In genomic region chr1:117928881-117929339, GRCh38 we compare ENCODE assay signal across 1 cellular context.
A peak's percentile ranks its signal among the peaks of the same experiment; 100 is the strongest.
TF ChIP-seq lines count a peak whose summit lies in the region.

No MANE protein-coding gene starts in this region.

TF ChIP-seq in HepG2, 621 proteins besides CTCF, POLR2A, EP300 and RAD21 (continued from another document and continues in another):
- TF ChIP-seq CEBPZ (IDR thresholded peaks at IDR 0.05; ENCODE audit: low read length) (no peak), POGK (CRISPR knock-in tag; conservative IDR thresholded peaks at IDR 0.05) (no peak), ZNF207 (IDR thresholded peaks at IDR 0.05; ENCODE audit: borderline replicate concordance) (no peak), TSC22D2 (CRISPR knock-in tag; IDR thresholded peaks at IDR 0.05; ENCODE audit: borderline replicate concordance) (no peak), MBNL3 (CRISPR knock-in tag; conservative IDR thresholded peaks at IDR 0.05) (no peak), SRSF1 (optimal IDR thresholded peaks at IDR 0.05; ENCODE audit: low read depth, low read length) (no peak), PLRG1 (conservative IDR thresholded peaks at IDR 0.05) (no peak), ZNF788 (CRISPR knock-in tag; IDR thresholded peaks at IDR 0.05; ENCODE audit: borderline replicate concordance) (peak; percentile 84; the same call in 1 of the 2 replicates), NAIF1 (CRISPR knock-in tag; IDR thresholded peaks at IDR 0.05; ENCODE audit: borderline replicate concordance) (no peak), ZNF589 (CRISPR knock-in tag; conservative IDR thresholded peaks at IDR 0.05) (no peak), ZNF768 (CRISPR knock-in tag; IDR thresholded peaks at IDR 0.05) (no peak), ZNF792 (CRISPR knock-in tag; IDR thresholded peaks at IDR 0.05) (no peak; the same call in 1 of the 2 replicates), KLF15 (CRISPR knock-in tag; IDR thresholded peaks at IDR 0.05; ENCODE audit: borderline replicate concordance) (no peak), ZNF549 (CRISPR knock-in tag; IDR thresholded peaks at IDR 0.05) (no peak), ZNF101 (CRISPR knock-in tag; IDR thresholded peaks at IDR 0.05; ENCODE audit: borderline replicate concordance, low read depth) (0 out of 2 replicates have a peak, but pooled peaks have one; percentile 11), ZNF44 (CRISPR knock-in tag; IDR thresholded peaks at IDR 0.05) (no peak), ZNF280D (CRISPR knock-in tag; IDR thresholded peaks at IDR 0.05) (no peak), U2AF1 (optimal IDR thresholded peaks at IDR 0.05; ENCODE audit: low read depth, low read length) (no peak), ZNF282 (IDR thresholded peaks at IDR 0.05; ENCODE audit: partially characterized antibody) (no peak), PAX8 (CRISPR knock-in tag; IDR thresholded peaks at IDR 0.05; ENCODE audit: borderline replicate concordance) (0 out of 2 replicates have a peak, but pooled peaks have one; percentile 12), KDM5B (CRISPR knock-in tag; IDR thresholded peaks at IDR 0.05; ENCODE audit: borderline replicate concordance) (no peak; the same call in 1 of the 2 replicates), ZNF564 (CRISPR knock-in tag; IDR thresholded peaks at IDR 0.05) (0 out of 2 replicates have a peak, but pooled peaks have one; percentile 5), ZZZ3 (CRISPR knock-in tag; IDR thresholded peaks at IDR 0.05; ENCODE audit: borderline replicate concordance) (0 out of 2 replicates have a peak, but pooled peaks have one; percentile 4), SRSF9 (IDR thresholded peaks at IDR 0.05; ENCODE audit: borderline replicate concordance, insufficient read depth, low read depth, low read length, poor library complexity, severe bottlenecking) (no peak), SIX4 (CRISPR knock-in tag; IDR thresholded peaks at IDR 0.05) (no peak), RBM39 (IDR thresholded peaks at IDR 0.05; ENCODE audit: low read depth, low read length, poor library complexity, severe bottlenecking) (no peak), ZNF235 (CRISPR knock-in tag; IDR thresholded peaks at IDR 0.05; ENCODE audit: borderline replicate concordance) (no peak), SNAPC5 (CRISPR knock-in tag; IDR thresholded peaks at IDR 0.05; ENCODE audit: borderline replicate concordance) (no peak), ZNF275 (CRISPR knock-in tag; IDR thresholded peaks at IDR 0.05; ENCODE audit: borderline replicate concordance) (no peak), ZFAT (CRISPR knock-in tag; conservative IDR thresholded peaks at IDR 0.05) (no peak), ZNF777 (CRISPR knock-in tag; IDR thresholded peaks at IDR 0.05) (0 out of 2 replicates have a peak, but pooled peaks have one; percentile 17), FOXC1 (CRISPR knock-in tag; IDR thresholded peaks at IDR 0.05; ENCODE audit: borderline replicate concordance) (no peak), ATF7 (IDR thresholded peaks at IDR 0.05) (no peak), ATF7 (CRISPR knock-in tag; IDR thresholded peaks at IDR 0.05) (no peak), THYN1 (CRISPR knock-in tag; IDR thresholded peaks at IDR 0.05; ENCODE audit: borderline replicate concordance, low read depth) (no peak), YEATS2 (CRISPR knock-in tag; IDR thresholded peaks at IDR 0.05; ENCODE audit: borderline replicate concordance) (no peak), E2F5 (CRISPR knock-in tag; conservative IDR thresholded peaks at IDR 0.05) (no peak), KDM2A (CRISPR knock-in tag; IDR thresholded peaks at IDR 0.05; ENCODE audit: borderline replicate concordance, low read depth) (no peak), MAFK (conservative IDR thresholded peaks at IDR 0.05 in 1 of 2, IDR thresholded peaks at IDR 0.05 in 1 of 2; ENCODE audit: low read length in 2 of 2) (no peak), ZNF3 (CRISPR knock-in tag; IDR thresholded peaks at IDR 0.05) (no peak), ELF3 (CRISPR knock-in tag; IDR thresholded peaks at IDR 0.05) (0 out of 2 replicates have a peak, but pooled peaks have one; percentile 18), ZNF749 (CRISPR knock-in tag; IDR thresholded peaks at IDR 0.05; ENCODE audit: borderline replicate concordance) (no peak), ZNF780A (CRISPR knock-in tag; IDR thresholded peaks at IDR 0.05) (no peak), GABPA (IDR thresholded peaks at IDR 0.05; ENCODE audit: low read depth, low read length) (peak; percentile 58; the same call in 1 of the 2 replicates), GABPA (CRISPR knock-in tag; IDR thresholded peaks at IDR 0.05; ENCODE audit: low read depth) (peak; percentile 71; the same call in 1 of the 2 replicates), ZFP1 (CRISPR knock-in tag; IDR thresholded peaks at IDR 0.05) (no peak), NFKB2 (CRISPR knock-in tag; IDR thresholded peaks at IDR 0.05; ENCODE audit: borderline replicate concordance) (peak; percentile 19; the same call in 1 of the 2 replicates), HNF1A (IDR thresholded peaks at IDR 0.05; ENCODE audit: low read depth) (no peak), HNF1A (CRISPR knock-in tag; IDR thresholded peaks at IDR 0.05; ENCODE audit: borderline replicate concordance) (no peak), ZNF740 (CRISPR knock-in tag; IDR thresholded peaks at IDR 0.05) (0 out of 2 replicates have a peak, but pooled peaks have one; percentile 20)
